In the genomic region with DNA sequence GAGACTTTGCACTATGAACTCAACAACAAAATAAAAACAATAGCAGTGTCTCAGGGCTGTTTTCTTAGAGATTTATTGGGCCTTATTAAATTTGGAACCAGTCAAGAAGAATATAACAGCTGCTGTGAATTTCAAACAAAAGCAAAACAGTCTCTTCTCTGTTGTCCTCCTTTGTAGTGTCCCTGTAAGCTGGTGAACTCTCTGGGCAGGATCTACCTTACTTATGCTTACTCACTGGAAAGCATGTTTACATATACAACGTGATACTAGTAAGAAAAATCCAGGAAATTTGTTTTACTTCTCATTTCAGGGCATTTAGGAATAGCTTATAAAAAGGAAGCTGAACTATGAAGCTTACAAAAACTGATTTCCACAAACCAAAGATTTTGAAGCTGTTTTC, we compare ENCODE assay signal across 1 cellular context.
TF ChIP-seq lines count a peak whose summit lies in the region.

No MANE protein-coding gene starts in this region.

TF ChIP-seq in endothelial cell of umbilical vein, 7 proteins besides CTCF, POLR2A, EP300 and RAD21:
- no peak for TF ChIP-seq FOS (IDR thresholded peaks at IDR 0.05; ENCODE audit: borderline replicate concordance, insufficient read depth, low read length)
- no peak for TF ChIP-seq GATA2 (IDR thresholded peaks at IDR 0.05; ENCODE audit: insufficient read depth, insufficient read length, low read depth, low read length)
- TF ChIP-seq JUN (IDR thresholded peaks at IDR 0.05; ENCODE audit: borderline replicate concordance, insufficient read depth, insufficient read length, low read depth): no peak
- TF ChIP-seq, protein P1, sequence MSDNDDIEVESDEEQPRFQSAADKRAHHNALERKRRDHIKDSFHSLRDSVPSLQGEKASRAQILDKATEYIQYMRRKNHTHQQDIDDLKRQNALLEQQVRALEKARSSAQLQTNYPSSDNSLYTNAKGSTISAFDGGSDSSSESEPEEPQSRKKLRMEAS (IDR thresholded peaks at IDR 0.05; ENCODE audit: insufficient read depth, insufficient read length): no peak
- no peak for TF ChIP-seq EZH2 (IDR thresholded peaks at IDR 0.05; ENCODE audit: borderline replicate concordance, low read depth, low read length, severe bottlenecking)
- no peak for TF ChIP-seq POLR2AphosphoS5 (IDR thresholded peaks at IDR 0.05; ENCODE audit: insufficient read depth, low read depth, low read length)
- TF ChIP-seq MYC (IDR thresholded peaks at IDR 0.05; ENCODE audit: low read depth, low read length): no peak
